19 cellular contexts compared by ENCODE assay signal in the genomic region with DNA sequence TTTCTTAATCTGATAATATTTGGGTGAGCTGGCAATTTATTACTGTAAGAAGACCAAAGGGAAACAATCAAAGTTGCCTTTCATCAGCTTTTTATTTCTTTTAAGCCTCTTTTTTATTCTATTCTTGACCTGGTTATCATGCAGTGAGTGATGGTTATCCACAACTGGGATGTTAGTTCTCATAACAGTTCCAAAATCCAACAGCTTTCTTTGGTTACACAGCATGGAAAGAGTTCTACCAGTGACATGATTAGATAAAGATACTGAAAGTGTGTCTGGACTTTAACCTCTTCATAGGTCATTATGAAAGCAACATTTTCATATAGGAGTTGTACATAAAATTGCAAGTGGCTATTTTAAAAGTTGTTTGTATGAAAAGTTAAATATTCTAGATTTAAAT.
A peak's percentile ranks its signal among the peaks of the same experiment; 100 is the strongest.
DNase-seq lines count a peak whose midpoint lies in the region; ATAC-seq and TF ChIP-seq lines count a peak whose summit lies in the region.
"Had no signal": no experiment of that assay in that cellular context is flagged by ENCODE, and none has a peak within 500 bp of the region (broad histone marks: within the 10 kb centered on the region; RNA-seq: fewer than 3 reads in every experiment).

No MANE protein-coding gene starts in this region.

- H3K27ac ChIP-seq in heart right ventricle (peak overlapping the region in 9 of 10 donors; percentile 18 to 82 (median 77)), aorta (ENCODE audit: low read depth in 1 of 2, low read length in 2 of 2) (no peak overlapping the region)
- H3K27ac ChIP-seq: A549, PC-9 had no signal

- intact Hi-C loops in heart right ventricle (cut with DNase I) = no loop called here
- intact Hi-C loops in left cardiac atrium (cut with DNase I) = no loop called here
- intact Hi-C loops in mucosa of descending colon (cut with DNase I, micrococcal nuclease) = no loop called here
- intact Hi-C loops in aorta (cut with DNase I) = no loop called here

- peaks cover 3 to 83% (median 54%) of the 10 kb centered on the region in 9 donors for H3K4me1 ChIP-seq in heart right ventricle
- peaks cover 2% of the 10 kb centered on the region for H3K4me1 ChIP-seq in mucosa of descending colon (ENCODE audit: low read depth)
- H3K4me1 ChIP-seq in aorta (ENCODE audit: control insufficient read depth in 1 of 2, insufficient read depth in 2 of 2, low read length in 2 of 2) = peaks cover 0 to 2% of the 10 kb centered on the region in 2 donors
- H3K4me1 ChIP-seq: A549 had no signal

- H3K4me3 ChIP-seq in heart right ventricle (no peak overlapping the region), mucosa of descending colon (no peak overlapping the region), aorta (ENCODE audit: low read length in 2 of 2) (peak overlapping the region; percentile 41 to 54), H7 (ENCODE audit: insufficient read depth, low read depth, low read length) (no peak overlapping the region)
- H3K4me3 ChIP-seq: A549, PC-9 had no signal

- no peak for DNase-seq in heart right ventricle
- no peak for DNase-seq in left cardiac atrium
- DNase-seq in mucosa of descending colon = no peak
- no peak for DNase-seq in aorta
- DNase-seq in NOMO-1 treated with dmso at 0.1 percent for 144 hours (lab: John Stamatoyannopoulos, UW; ENCODE audit: unreplicated experiment) = no peak
- no peak for DNase-seq in H7
- DNase-seq in DMS114 treated with DMSO at 0.1 percent for 48 hours (lab: John Stamatoyannopoulos, UW; ENCODE audit: unreplicated experiment) = no peak
- DNase-seq: activated CD4-positive, alpha-beta T cell treated with anti-CD3 and anti-CD28 coated beads for 1 hour; activated CD8-positive, alpha-beta memory T cell treated with anti-CD3 and anti-CD28 coated beads, Interleukin-2, amount 10 ng/mL, durations not matched to agents 7 days and 5 days; C1 segment of cervical spinal cord; immature natural killer cell; mesendoderm; NCI-H2029; NCI-H510A; nucleus accumbens; PC-9; T-helper 9 cell had no signal

- TF ChIP-seq CTCF in heart right ventricle (IDR thresholded peaks at IDR 0.05) (no peak), mucosa of descending colon (IDR thresholded peaks at IDR 0.05) (no peak)

- peaks cover 0 to 11% (median 0%) of the 10 kb centered on the region in 9 donors for H3K36me3 ChIP-seq in heart right ventricle
- no peaks in the 10 kb centered on the region for H3K36me3 ChIP-seq in mucosa of descending colon (ENCODE audit: low read depth)
- no peaks in the 10 kb centered on the region for H3K36me3 ChIP-seq in aorta (ENCODE audit: control insufficient read depth in 1 of 2, insufficient read depth in 2 of 2, low read length in 1 of 2)
- H3K36me3 ChIP-seq in H7 (replicated peaks; ENCODE audit: control insufficient read depth, insufficient read depth, low read length) = no peaks in the 10 kb centered on the region

- ATAC-seq in heart right ventricle (no peak), left cardiac atrium (no peak), HG03457 (IDR thresholded peaks at IDR 0.05; ENCODE audit: unreplicated experiment) (peak; percentile 4), mucosa of descending colon (peak; percentile 36), aorta (ENCODE audit: low FRiP score) (no peak)
- ATAC-seq: A549; activated CD8-positive, alpha-beta memory T cell treated with anti-CD3 and anti-CD28 coated beads, Interleukin-2, amount 10 ng/mL, durations not matched to agents 7 days and 5 days had no signal

- H3K9me3 ChIP-seq in heart right ventricle (no peaks in the 10 kb centered on the region), mucosa of descending colon (no peaks in the 10 kb centered on the region), aorta (ENCODE audit: control insufficient read depth, low read length) (no peaks in the 10 kb centered on the region)
- H3K9me3 ChIP-seq: A549 had no signal

- no peaks in the 10 kb centered on the region for H3K27me3 ChIP-seq in heart right ventricle
- no peaks in the 10 kb centered on the region for H3K27me3 ChIP-seq in aorta (ENCODE audit: control insufficient read depth in 1 of 2, insufficient read depth in 2 of 2, low read length in 1 of 2)
- no peaks in the 10 kb centered on the region for H3K27me3 ChIP-seq in H7 (ENCODE audit: control insufficient read depth, insufficient read depth, low read length)

Comparison
In these comparisons a context has a peak if more than half of its experiments do, and no peak if none do; other contexts are left out.
1. ATAC-seq: peak in HG03457 (single experiment) and mucosa of descending colon (single experiment); none in heart right ventricle (0 of 8), left cardiac atrium (0 of 2) and aorta (single experiment).
2. H3K27ac ChIP-seq: peak in heart right ventricle (9 of 10); none in aorta (0 of 2).
3. H3K4me3 ChIP-seq: peak in aorta (2 of 2); none in heart right ventricle (0 of 10), mucosa of descending colon (single experiment) and H7 (single experiment).